ENCODE assay signal across 21 cellular contexts in the genomic region with DNA sequence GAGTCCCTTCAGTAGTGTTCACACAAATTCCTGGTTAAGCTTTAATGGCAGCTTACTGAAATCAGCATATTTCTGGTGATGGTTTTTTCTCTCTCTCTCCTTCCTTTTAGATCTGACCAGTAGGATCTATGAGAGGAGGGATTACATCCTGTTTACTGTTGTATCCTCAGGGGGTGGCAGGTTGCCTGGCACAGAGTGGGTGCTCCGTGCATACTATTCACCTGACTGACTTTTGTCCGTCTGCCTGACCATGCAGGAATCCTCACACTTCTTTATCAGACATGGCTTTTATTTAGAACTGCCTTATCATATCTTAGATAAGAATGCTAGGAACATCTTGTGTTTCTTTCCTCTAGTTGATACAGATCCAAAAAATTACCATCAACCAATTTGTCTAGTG. TPM values are rescaled to one million over a fixed set of nuclear protein-coding genes. Genes with fewer than 3 reads are reported as not detected.
DNase-seq lines count a peak whose midpoint lies in the region; ATAC-seq and TF ChIP-seq lines count a peak whose summit lies in the region.
"Had no signal": no experiment of that assay in that cellular context is flagged by ENCODE, and none has a peak within 500 bp of the region (broad histone marks: within the 10 kb centered on the region; RNA-seq: fewer than 3 reads in every experiment).

No MANE protein-coding gene starts in this region.

- peaks cover 98% of the 10 kb centered on the region for H3K79me2 ChIP-seq in Karpas-422 (ENCODE audit: low read length)
- no peaks in the 10 kb centered on the region for H3K79me2 ChIP-seq in osteoblast (ENCODE audit: insufficient read depth, low read length)

- peaks cover 61% of the 10 kb centered on the region for H3K4me1 Mint-ChIP-seq in activated CD8-positive, alpha-beta T cell treated with anti-CD3 and anti-CD28 coated beads for 36 hours (ENCODE audit: low read depth)
- peaks cover 51% of the 10 kb centered on the region for H3K4me1 Mint-ChIP-seq in activated CD8-positive, alpha-beta T cell treated with anti-CD3 and anti-CD28 coated beads, Interleukin-2, amount 10 ng/mL, durations not matched to agents 7 days and 5 days (ENCODE audit: low read depth)
- H3K4me1 Mint-ChIP-seq in central memory CD8-positive, alpha-beta T cell, result peaks cover 63% of the 10 kb centered on the region

- H4K20me1 ChIP-seq in Karpas-422 (ENCODE audit: insufficient read depth, low read depth, low read length) (no peaks in the 10 kb centered on the region), osteoblast (ENCODE audit: insufficient read depth, low read length) (peaks cover 3% of the 10 kb centered on the region)
- H4K20me1 ChIP-seq: BLaER1 had no signal

- no peak for ATAC-seq in activated CD8-positive, alpha-beta T cell treated with anti-CD3 and anti-CD28 coated beads for 36 hours
- no peak for ATAC-seq in activated CD8-positive, alpha-beta T cell treated with anti-CD3 and anti-CD28 coated beads, Interleukin-2, amount 10 ng/mL, durations not matched to agents 7 days and 5 days
- ATAC-seq in central memory CD8-positive, alpha-beta T cell (replicated peaks; ENCODE audit: extremely low read depth, poor library complexity, severe bottlenecking), result no peak
- ATAC-seq in HG02571 (IDR thresholded peaks at IDR 0.05; ENCODE audit: unreplicated experiment), result no peak
- ATAC-seq: lower lobe of right lung had no signal

- H3K9me3 Mint-ChIP-seq in activated CD8-positive, alpha-beta T cell treated with anti-CD3 and anti-CD28 coated beads for 36 hours, result peaks cover 4% of the 10 kb centered on the region
- H3K9me3 Mint-ChIP-seq in activated CD8-positive, alpha-beta T cell treated with anti-CD3 and anti-CD28 coated beads, Interleukin-2, amount 10 ng/mL, durations not matched to agents 7 days and 5 days (ENCODE audit: insufficient read depth), result no peaks in the 10 kb centered on the region
- H3K9me3 Mint-ChIP-seq in central memory CD8-positive, alpha-beta T cell, result no peaks in the 10 kb centered on the region
- H3K9me3 Mint-ChIP-seq: dendritic cell treated with granulocyte-macrophage colony-stimulating factor and Interleukin-4, amounts not matched to agents 40 ng/mL and 50 ng/mL, for 4 days had no signal

- POLR2A ChIA-PET in activated CD8-positive, alpha-beta T cell treated with anti-CD3 and anti-CD28 coated beads for 36 hours (lab: Charles Lee), result interaction anchor here (1.0 kb wide), 1 partner anchor 25 kb away, joined by 3 read pairs; no protein-coding TSS in a partner anchor
- POLR2A ChIA-PET in activated CD8-positive, alpha-beta T cell treated with anti-CD3 and anti-CD28 coated beads, Interleukin-2, amount 10 ng/mL, durations not matched to agents 7 days and 5 days (lab: Charles Lee), result interaction anchor here (1.6 kb wide), 1 partner anchor 29 kb away, joined by 6 read pairs; a partner anchor contains a TSS

- H3K9me2 ChIP-seq in Karpas-422 (replicated peaks; ENCODE audit: insufficient read depth, low read length), result no peaks in the 10 kb centered on the region

- H3K4me1 ChIP-seq in Karpas-422 (ENCODE audit: low read length) (peaks cover 51% of the 10 kb centered on the region), osteoblast (ENCODE audit: insufficient read depth, low read length) (no peaks in the 10 kb centered on the region)

- H2AFZ ChIP-seq in Karpas-422 (ENCODE audit: low read length) (no peak overlapping the region), osteoblast (ENCODE audit: low read length) (peak overlapping the region; percentile 13)

- no peak for DNase-seq in activated CD8-positive, alpha-beta T cell treated with anti-CD3 and anti-CD28 coated beads for 36 hours
- DNase-seq in activated CD8-positive, alpha-beta T cell treated with anti-CD3 and anti-CD28 coated beads, Interleukin-2, amount 10 ng/mL, durations not matched to agents 7 days and 5 days, result no peak
- DNase-seq in Karpas-422 (no peak), osteoblast (ENCODE audit: insufficient read length, low spot score, missing footprints) (no peak), NCI-H345 treated with DMSO at 0.1 percent for 48 hours (lab: John Stamatoyannopoulos, UW; ENCODE audit: unreplicated experiment) (no peak)
- no peak for DNase-seq in central memory CD8-positive, alpha-beta T cell (ENCODE audit: low spot score in 2 of 2)
- no peak for DNase-seq in stimulated activated CD8-positive, alpha-beta memory T cell treated with anti-CD3 and anti-CD28 coated beads, Interleukin-4, amount 100 ng/mL, for 48 hours
- DNase-seq: activated naive CD8-positive, alpha-beta T cell treated with anti-CD3 and anti-CD28 coated beads, Interleukin-2, amount 10 ng/mL, durations not matched to agents 7 days and 5 days; DMS153; H9; lower lobe of right lung; NCI-H1930; NCI-H446 treated with DMSO at 0.1 percent for 48 hours; ovary; SIG-M5; stimulated activated CD4-positive, alpha-beta T cell treated with anti-CD3 and anti-CD28 coated beads, Interleukin-4, amount 100 ng/mL, for 4 hours had no signal

- H3K27me3 Mint-ChIP-seq in activated CD8-positive, alpha-beta T cell treated with anti-CD3 and anti-CD28 coated beads for 36 hours, result no peaks in the 10 kb centered on the region
- H3K27me3 Mint-ChIP-seq in activated CD8-positive, alpha-beta T cell treated with anti-CD3 and anti-CD28 coated beads, Interleukin-2, amount 10 ng/mL, durations not matched to agents 7 days and 5 days (ENCODE audit: low read depth), result no peaks in the 10 kb centered on the region
- H3K27me3 Mint-ChIP-seq in central memory CD8-positive, alpha-beta T cell, result no peaks in the 10 kb centered on the region
- H3K27me3 Mint-ChIP-seq: activated naive CD8-positive, alpha-beta T cell treated with anti-CD3 and anti-CD28 coated beads, Interleukin-2, amount 10 ng/mL, durations not matched to agents 7 days and 5 days; dendritic cell treated with granulocyte-macrophage colony-stimulating factor and Interleukin-4, amounts not matched to agents 40 ng/mL and 50 ng/mL, for 4 days had no signal

- H3K9ac ChIP-seq in Karpas-422 (ENCODE audit: low read length), result 0 out of 2 replicates have a peak overlapping the region, but pooled peaks have one; percentile 44
- H3K9ac ChIP-seq: BLaER1 had no signal

- H3K4me3 Mint-ChIP-seq in activated CD8-positive, alpha-beta T cell treated with anti-CD3 and anti-CD28 coated beads for 36 hours, result no peak overlapping the region
- no peak overlapping the region for H3K4me3 Mint-ChIP-seq in activated CD8-positive, alpha-beta T cell treated with anti-CD3 and anti-CD28 coated beads, Interleukin-2, amount 10 ng/mL, durations not matched to agents 7 days and 5 days
- no peak overlapping the region for H3K4me3 Mint-ChIP-seq in central memory CD8-positive, alpha-beta T cell
- H3K4me3 Mint-ChIP-seq: activated naive CD8-positive, alpha-beta T cell treated with anti-CD3 and anti-CD28 coated beads, Interleukin-2, amount 10 ng/mL, durations not matched to agents 7 days and 5 days; dendritic cell treated with granulocyte-macrophage colony-stimulating factor and Interleukin-4, amounts not matched to agents 40 ng/mL and 50 ng/mL, for 4 days; H9; T-helper 2 cell treated with Interferon-gamma antibody and Interleukin-4, amounts not matched to agents 5 μg/mL and 100 μg/mL, for 36 hours had no signal

- no peak for TF ChIP-seq CTCF in activated CD8-positive, alpha-beta T cell treated with anti-CD3 and anti-CD28 coated beads for 36 hours (IDR thresholded peaks at IDR 0.05)
- no peak for TF ChIP-seq CTCF in osteoblast (IDR thresholded peaks at IDR 0.05; ENCODE audit: extremely low read depth, low read depth, low read length)

- H3K27ac ChIP-seq in Karpas-422 (ENCODE audit: low read length) (peak overlapping the region; percentile 85), osteoblast (ENCODE audit: low read depth, low read length) (no peak overlapping the region)
- H3K27ac ChIP-seq: BLaER1, lower lobe of right lung, ovary, thoracic aorta had no signal

- H3K9me3 ChIP-seq in Karpas-422 (ENCODE audit: low read length), result no peaks in the 10 kb centered on the region
- H3K9me3 ChIP-seq in osteoblast (ENCODE audit: low read depth, low read length), result no peaks in the 10 kb centered on the region
- H3K9me3 ChIP-seq: lower lobe of right lung, ovary, thoracic aorta had no signal

- H3K36me3 ChIP-seq in Karpas-422 (ENCODE audit: insufficient read depth, low read length) (peaks cover 10% of the 10 kb centered on the region; the same call in 1 of the 2 replicates), osteoblast (ENCODE audit: insufficient read depth, low read length) (no peaks in the 10 kb centered on the region)
- H3K36me3 ChIP-seq: BLaER1, lower lobe of right lung, ovary, thoracic aorta had no signal

- H3K27me3 ChIP-seq in Karpas-422 (ENCODE audit: low read length) (no peaks in the 10 kb centered on the region), osteoblast (ENCODE audit: insufficient read depth, low read length) (no peaks in the 10 kb centered on the region)
- H3K27me3 ChIP-seq: BLaER1, ovary had no signal

- intact Hi-C loops in activated CD8-positive, alpha-beta T cell treated with anti-CD3 and anti-CD28 coated beads for 36 hours (cut with micrococcal nuclease), result no loop called here

- peaks cover 32% of the 10 kb centered on the region for H3K36me3 Mint-ChIP-seq in activated CD8-positive, alpha-beta T cell treated with anti-CD3 and anti-CD28 coated beads for 36 hours (ENCODE audit: low read depth)
- H3K36me3 Mint-ChIP-seq in activated CD8-positive, alpha-beta T cell treated with anti-CD3 and anti-CD28 coated beads, Interleukin-2, amount 10 ng/mL, durations not matched to agents 7 days and 5 days (ENCODE audit: low read depth), result peaks cover 47% of the 10 kb centered on the region
- no peaks in the 10 kb centered on the region for H3K36me3 Mint-ChIP-seq in central memory CD8-positive, alpha-beta T cell (ENCODE audit: insufficient read depth)

- peak overlapping the region; percentile 62 for H3K4me2 ChIP-seq in Karpas-422 (ENCODE audit: low read depth, low read length, poor library complexity, severe bottlenecking)
- H3K4me2 ChIP-seq in osteoblast (ENCODE audit: insufficient read depth, low read length), result no peak overlapping the region
- H3K4me2 ChIP-seq: BLaER1 had no signal

- CTCF ChIA-PET in activated CD8-positive, alpha-beta T cell treated with anti-CD3 and anti-CD28 coated beads for 36 hours (lab: Charles Lee), result interaction anchor here (1.1 kb wide), 1 partner anchor 9 kb away, joined by 4 read pairs; no protein-coding TSS in a partner anchor
- CTCF ChIA-PET in activated CD8-positive, alpha-beta T cell treated with anti-CD3 and anti-CD28 coated beads, Interleukin-2, amount 10 ng/mL, durations not matched to agents 7 days and 5 days (lab: Charles Lee), result interaction anchor here (1.2 to 1.5 kb wide), 3 partner anchors 40 to 157 kb away, joined by 3 to 4 read pairs (median 3); no protein-coding TSS in a partner anchor

- H3K4me3 ChIP-seq in Karpas-422 (ENCODE audit: low read length) (no peak overlapping the region), osteoblast (ENCODE audit: insufficient read depth, low read length) (no peak overlapping the region)
- H3K4me3 ChIP-seq: BLaER1, lower lobe of right lung, ovary, thoracic aorta had no signal

- H3K27ac Mint-ChIP-seq in activated CD8-positive, alpha-beta T cell treated with anti-CD3 and anti-CD28 coated beads for 36 hours, result peak overlapping the region; percentile 86
- H3K27ac Mint-ChIP-seq in activated CD8-positive, alpha-beta T cell treated with anti-CD3 and anti-CD28 coated beads, Interleukin-2, amount 10 ng/mL, durations not matched to agents 7 days and 5 days, result no peak overlapping the region
- H3K27ac Mint-ChIP-seq in central memory CD8-positive, alpha-beta T cell (ENCODE audit: low read depth), result peak overlapping the region; percentile 75
- H3K27ac Mint-ChIP-seq: activated naive CD8-positive, alpha-beta T cell treated with anti-CD3 and anti-CD28 coated beads, Interleukin-2, amount 10 ng/mL, durations not matched to agents 7 days and 5 days; dendritic cell treated with granulocyte-macrophage colony-stimulating factor and Interleukin-4, amounts not matched to agents 40 ng/mL and 50 ng/mL, for 4 days; H9; T-helper 2 cell treated with Interferon-gamma antibody and Interleukin-4, amounts not matched to agents 5 μg/mL and 100 μg/mL, for 36 hours had no signal

RNA-seq across cellular contexts. Expression of a gene that starts 29.6 kb away (rescaled TPM):
- total RNA-seq in activated CD8-positive, alpha-beta T cell treated with anti-CD3 and anti-CD28 coated beads for 36 hours, result 10 to 100 TPM; 62.3 to 65.3 TPM
- total RNA-seq in activated CD8-positive, alpha-beta T cell treated with anti-CD3 and anti-CD28 coated beads, Interleukin-2, amount 10 ng/mL, durations not matched to agents 7 days and 5 days, result 100 to 1,000 TPM; 104 to 109 TPM
- 72.9 and 103 TPM in 2 replicates for total RNA-seq in Karpas-422 (2014; rRNA removed; shearing (Covaris generic); ENCODE audit: low replicate concordance)
- 22.8 and 36.5 TPM in 2 replicates for total RNA-seq in osteoblast
